ENCODE assay signal across 23 cellular contexts in the genomic region with DNA sequence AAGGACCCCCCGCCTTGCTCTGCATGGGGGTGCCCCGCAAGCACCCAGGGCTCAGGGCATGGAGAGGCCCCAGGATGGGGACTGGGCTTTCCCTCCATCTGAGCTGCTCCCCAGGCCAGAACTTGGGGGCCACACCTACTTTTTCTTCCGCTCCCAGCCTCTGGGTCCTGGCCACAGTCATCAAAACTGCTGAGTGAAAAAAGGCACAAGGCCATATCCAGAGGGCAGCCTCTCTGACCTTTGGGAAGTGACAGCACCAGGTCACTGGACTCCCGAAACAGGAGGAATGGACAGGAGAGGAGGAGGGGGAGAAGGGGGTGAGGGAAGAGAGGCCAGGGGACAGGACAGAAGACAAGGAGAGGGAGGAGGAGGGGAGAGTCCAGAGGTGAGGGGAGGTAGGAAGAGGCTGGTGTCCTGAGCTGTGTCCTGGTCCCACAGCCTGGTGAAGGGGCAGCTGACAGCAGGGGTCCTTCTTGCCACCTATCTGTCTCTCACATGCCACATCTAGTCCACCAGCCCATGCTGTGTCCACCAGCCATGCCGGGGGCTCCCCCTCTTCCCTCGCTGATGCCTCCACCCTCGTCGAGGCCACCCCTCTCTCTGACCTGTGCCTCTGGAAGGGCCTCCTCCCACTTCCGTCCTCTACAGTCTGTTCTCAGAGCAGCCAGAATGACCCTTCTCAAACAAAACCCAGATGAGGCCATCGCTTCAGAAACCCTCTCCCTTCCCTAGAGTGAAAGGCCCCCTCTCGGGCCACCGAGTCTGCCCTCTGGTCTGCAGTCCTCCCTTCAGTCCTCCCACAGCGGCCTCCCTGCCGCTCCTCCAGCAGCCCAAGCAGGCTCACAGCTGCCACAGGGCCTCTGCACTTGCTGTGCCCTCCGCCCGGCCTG.
DNase-seq lines count a peak whose midpoint lies in the region; ATAC-seq, FAIRE-seq and TF ChIP-seq lines count a peak whose summit lies in the region.
"Had no signal": no experiment of that assay in that cellular context is flagged by ENCODE, and none has a peak within 500 bp of the region (broad histone marks: within the 10 kb centered on the region; RNA-seq: fewer than 3 reads in every experiment).

No MANE protein-coding gene starts in this region.

- peaks cover 27% of the 10 kb centered on the region for H3K4me1 ChIP-seq in CD4-positive, CD25-positive, alpha-beta regulatory T cell (ENCODE audit: control insufficient read depth, insufficient read depth, low read length, poor library complexity, severe bottlenecking)
- peaks cover 73% of the 10 kb centered on the region for H3K4me1 ChIP-seq in HepG2 (ENCODE audit: insufficient read depth, low read length)

- ATAC-seq in CD4-positive, CD25-positive, alpha-beta regulatory T cell (ENCODE audit: low read depth in 2 of 2) = no peak
- ATAC-seq in T-cell (replicated peaks in 1 of 4) = no peak
- ATAC-seq in HepG2 = peak; percentile 21
- ATAC-seq: GM23338; stimulated activated naive B cell treated with anti-CD40 and anti-IgM and Interleukin-4, amounts not matched to agents 10 μg/mL and 1 μg/mL and 100 μg/mL, for 72 hours had no signal

- BruUV-seq in HepG2 (replicated peaks; lab: Mats Ljungman, UMichigan) = no TSS peak

- H3K9me3 Mint-ChIP-seq in CD4-positive, CD25-positive, alpha-beta regulatory T cell = no peaks in the 10 kb centered on the region
- H3K9me3 Mint-ChIP-seq in T-cell = no peaks in the 10 kb centered on the region
- H3K9me3 Mint-ChIP-seq: activated naive CD4-positive, alpha-beta T cell treated with anti-CD3 and anti-CD28 coated beads, Interleukin-2, amount 50 U/mL, for 24 hours; dendritic cell treated with granulocyte-macrophage colony-stimulating factor and Interleukin-4, amounts not matched to agents 40 ng/mL and 50 ng/mL, for 4 days; GM23338; stimulated activated naive B cell treated with anti-CD40 and anti-IgM and Interleukin-4, amounts not matched to agents 10 μg/mL and 1 μg/mL and 100 μg/mL, for 72 hours had no signal

- 18% methylated on average over 16 of the region's 16 CpGs for WGBS in HepG2 (ENCODE audit: low lambda C conversion rate)

- peak overlapping the region; percentile 84 for H3K4me2 ChIP-seq in HepG2 (ENCODE audit: low read depth, low read length)
- H3K4me2 ChIP-seq: GM23338, KMS-11 had no signal

- peak overlapping the region in 2 of 3 donors; percentile 75 to 93 for H3K27ac Mint-ChIP-seq in CD4-positive, CD25-positive, alpha-beta regulatory T cell
- H3K27ac Mint-ChIP-seq in T-cell = peak overlapping the region; percentile 55 to 69
- H3K27ac Mint-ChIP-seq: activated naive CD4-positive, alpha-beta T cell treated with anti-CD3 and anti-CD28 coated beads, Interleukin-2, amount 50 U/mL, for 24 hours; dendritic cell treated with granulocyte-macrophage colony-stimulating factor and Interleukin-4, amounts not matched to agents 40 ng/mL and 50 ng/mL, for 4 days; GM23338; stimulated activated naive B cell treated with anti-CD40 and anti-IgM and Interleukin-4, amounts not matched to agents 10 μg/mL and 1 μg/mL and 100 μg/mL, for 72 hours had no signal

- H3K9ac ChIP-seq in HepG2 (ENCODE audit: insufficient read depth, low read depth, low read length) = peak overlapping the region; percentile 67
- H3K9ac ChIP-seq: KMS-11 had no signal

- no peaks in the 10 kb centered on the region for H3K27me3 ChIP-seq in CD4-positive, CD25-positive, alpha-beta regulatory T cell (ENCODE audit: control insufficient read depth, insufficient read depth, low read length)
- no peaks in the 10 kb centered on the region for H3K27me3 ChIP-seq in HepG2 (ENCODE audit: control insufficient read depth in 1 of 2, insufficient read depth in 2 of 2, low read length in 2 of 2)
- H3K27me3 ChIP-seq: tibial nerve had no signal

- H3K9me3 ChIP-seq in CD4-positive, CD25-positive, alpha-beta regulatory T cell (ENCODE audit: control insufficient read depth in 2 of 2, low read length in 2 of 2) = no peaks in the 10 kb centered on the region
- no peaks in the 10 kb centered on the region for H3K9me3 ChIP-seq in HepG2 (ENCODE audit: low read length)
- H3K9me3 ChIP-seq: neutrophil, tibial nerve had no signal

- no peaks in the 10 kb centered on the region for H4K20me1 ChIP-seq in HepG2 (ENCODE audit: insufficient read depth, low read length)

- TF ChIP-seq RAD21 in HepG2 (CRISPR knock-in tag; IDR thresholded peaks at IDR 0.05) = no peak

- no peak overlapping the region for H3K27ac ChIP-seq in CD4-positive, CD25-positive, alpha-beta regulatory T cell (ENCODE audit: insufficient read depth, low read length, poor library complexity, severe bottlenecking)
- H3K27ac ChIP-seq in HepG2 (ENCODE audit: extremely low read length, insufficient read depth, low read length) = peak overlapping the region; percentile 73
- H3K27ac ChIP-seq: KMS-11, neutrophil had no signal

- intact Hi-C loops in HepG2 (cut with micrococcal nuclease; ENCODE audit: unreplicated experiment) = no loop called here
- intact Hi-C loops in posterior vena cava (cut with DNase I) = no loop called here

- POLR2A ChIA-PET in T-cell (lab: Charles Lee) = interaction anchor here in 1 of 2 donors (0.8 kb wide), 1 partner anchor 217 kb away, joined by 3 read pairs; no protein-coding TSS in a partner anchor
- POLR2A ChIA-PET in HepG2 (lab: Yijun Ruan, JAX) = interaction anchor here (1.1 to 12.2 kb wide), 13 partner anchors 8 to 398 kb away, joined by 3 to 510 read pairs (median 7); a partner anchor contains a TSS

- FAIRE-seq in HepG2 (lab: Jason Lieb, UNC) = peak; percentile 56
- FAIRE-seq: endothelial cell of umbilical vein, TTC549 had no signal

- peaks cover 5% of the 10 kb centered on the region for H3K79me2 ChIP-seq in HepG2 (ENCODE audit: insufficient read depth, low read length)

- H3K4me3 Mint-ChIP-seq in CD4-positive, CD25-positive, alpha-beta regulatory T cell = no peak overlapping the region
- H3K4me3 Mint-ChIP-seq in T-cell = no peak overlapping the region
- H3K4me3 Mint-ChIP-seq: activated naive CD4-positive, alpha-beta T cell treated with anti-CD3 and anti-CD28 coated beads, Interleukin-2, amount 50 U/mL, for 24 hours; dendritic cell treated with granulocyte-macrophage colony-stimulating factor and Interleukin-4, amounts not matched to agents 40 ng/mL and 50 ng/mL, for 4 days; GM23338; stimulated activated naive B cell treated with anti-CD40 and anti-IgM and Interleukin-4, amounts not matched to agents 10 μg/mL and 1 μg/mL and 100 μg/mL, for 72 hours had no signal

- H3K4me3 ChIP-seq in CD4-positive, CD25-positive, alpha-beta regulatory T cell (ENCODE audit: low read depth, low read length) = no peak overlapping the region
- H3K4me3 ChIP-seq in HepG2 (replicated peaks in 1 of 3; ENCODE audit: insufficient read depth in 1 of 3, low read depth in 2 of 3, low read length in 3 of 3) = peak overlapping the region; percentile 24 to 69 (median 41); a peak in 5 of 6 replicates
- H3K4me3 ChIP-seq: GM23338, tibial nerve had no signal

- DNase-seq in CD4-positive, CD25-positive, alpha-beta regulatory T cell = no peak
- DNase-seq in T-cell (no peak), HepG2 (ENCODE audit: low spot score) (peak; percentile 63), posterior vena cava (ENCODE audit: low spot score) (peak; percentile 74), iPS-NIHi11 (ENCODE audit: low spot score) (no peak), NCI-H146 (lab: John Stamatoyannopoulos, UW) (no peak), NCI-H446 (lab: John Stamatoyannopoulos, UW) (no peak), erythroblast (lab: John Stamatoyannopoulos, UW) (no peak)
- DNase-seq: activated CD4-positive, alpha-beta T cell treated with anti-CD3 and anti-CD28 coated beads, Interleukin-2, amount 50 U/mL, for 1 hour; activated CD8-positive, alpha-beta memory T cell treated with anti-CD3 and anti-CD28 coated beads, Interleukin-2, amount 50 U/mL, for 48 hours; midbrain; NCI-H2029 treated with DMSO at 0.1 percent for 48 hours; NCI-H510A treated with DMSO at 0.1 percent for 48 hours; retina; stimulated activated naive B cell treated with anti-CD40 and anti-IgM and Interleukin-4, amounts not matched to agents 10 μg/mL and 1 μg/mL and 100 μg/mL, for 72 hours had no signal

- TF ChIP-seq POLR2A in HepG2 (IDR thresholded peaks at IDR 0.05; ENCODE audit: insufficient read depth in 1 of 2, low read depth in 2 of 2, low read length in 2 of 2) (no peak), erythroblast (IDR thresholded peaks at IDR 0.05; ENCODE audit: low read length) (no peak)

- CTCF ChIA-PET in T-cell (lab: Charles Lee) (interaction anchor here in 1 of 2 donors (1.2 kb wide), 1 partner anchor 88 kb away, joined by 4 read pairs; no protein-coding TSS in a partner anchor), HepG2 (lab: Yijun Ruan, JAX; ENCODE audit: low intra/inter-chr PET ratio, low total read pairs) (no interaction called here)

- no peak overlapping the region for H2AFZ ChIP-seq in HepG2 (ENCODE audit: low read length)
- H2AFZ ChIP-seq: GM23338 had no signal

- no peaks in the 10 kb centered on the region for H3K27me3 Mint-ChIP-seq in CD4-positive, CD25-positive, alpha-beta regulatory T cell
- no peaks in the 10 kb centered on the region for H3K27me3 Mint-ChIP-seq in T-cell
- H3K27me3 Mint-ChIP-seq: activated naive CD4-positive, alpha-beta T cell treated with anti-CD3 and anti-CD28 coated beads, Interleukin-2, amount 50 U/mL, for 24 hours had no signal

- TF ChIP-seq EP300 in HepG2 (IDR thresholded peaks at IDR 0.05; ENCODE audit: low read depth in 2 of 2, low read length in 2 of 2) = peak in 1 of 2 experiments; percentile 29; a peak in 1 of 4 replicates
- no peak; the same call in 1 of the 2 replicates for TF ChIP-seq EP300 in HepG2 (CRISPR knock-in tag; IDR thresholded peaks at IDR 0.05; ENCODE audit: borderline replicate concordance)

- peaks cover 8 to 33% (median 16%) of the 10 kb centered on the region in 4 donors for H3K4me1 Mint-ChIP-seq in CD4-positive, CD25-positive, alpha-beta regulatory T cell
- peaks cover 28 to 32% (median 29%) of the 10 kb centered on the region in 3 donors for H3K4me1 Mint-ChIP-seq in T-cell

- H3K36me3 Mint-ChIP-seq in CD4-positive, CD25-positive, alpha-beta regulatory T cell = no peaks in the 10 kb centered on the region
- no peaks in the 10 kb centered on the region for H3K36me3 Mint-ChIP-seq in T-cell
- H3K36me3 Mint-ChIP-seq: activated naive CD4-positive, alpha-beta T cell treated with anti-CD3 and anti-CD28 coated beads, Interleukin-2, amount 50 U/mL, for 24 hours; stimulated activated naive B cell treated with anti-CD40 and anti-IgM and Interleukin-4, amounts not matched to agents 10 μg/mL and 1 μg/mL and 100 μg/mL, for 72 hours had no signal

- peak; percentile 27 for TF ChIP-seq CTCF in HepG2 (CRISPR knock-in tag; IDR thresholded peaks at IDR 0.05)

- no peaks in the 10 kb centered on the region for H3K36me3 ChIP-seq in CD4-positive, CD25-positive, alpha-beta regulatory T cell (ENCODE audit: control insufficient read depth, insufficient read depth, low read length)
- no peaks in the 10 kb centered on the region for H3K36me3 ChIP-seq in HepG2 (replicated peaks in 1 of 2; ENCODE audit: control insufficient read depth in 1 of 2, insufficient read depth in 2 of 2, low read length in 2 of 2)
- H3K36me3 ChIP-seq: neutrophil, tibial nerve had no signal

- in situ Hi-C loops in HepG2 (cut with HindIII; ENCODE audit: extremely low pct_ligation_motif_present, low pct_unique_long_range_greater_than_20kb) = loop anchor here (5.0 kb wide), 1 partner anchor 38 kb away; no protein-coding TSS in a partner anchor

TF ChIP-seq in HepG2, 621 proteins besides CTCF, POLR2A, EP300 and RAD21 (continues in another document):
- TF ChIP-seq PTBP1 (IDR thresholded peaks at IDR 0.05; ENCODE audit: low read depth, low read length, poor library complexity, severe bottlenecking) = no peak

Comparison
In these comparisons a context has a peak if more than half of its experiments do, and no peak if none do; other contexts are left out.
1. DNase-seq: peak in HepG2 (single experiment) and posterior vena cava (single experiment); none in CD4-positive, CD25-positive, alpha-beta regulatory T cell (0 of 3), T-cell (0 of 34), iPS-NIHi11 (single experiment), NCI-H146 (single experiment), NCI-H446 (0 of 2) and erythroblast (0 of 2).